In the genomic region with DNA sequence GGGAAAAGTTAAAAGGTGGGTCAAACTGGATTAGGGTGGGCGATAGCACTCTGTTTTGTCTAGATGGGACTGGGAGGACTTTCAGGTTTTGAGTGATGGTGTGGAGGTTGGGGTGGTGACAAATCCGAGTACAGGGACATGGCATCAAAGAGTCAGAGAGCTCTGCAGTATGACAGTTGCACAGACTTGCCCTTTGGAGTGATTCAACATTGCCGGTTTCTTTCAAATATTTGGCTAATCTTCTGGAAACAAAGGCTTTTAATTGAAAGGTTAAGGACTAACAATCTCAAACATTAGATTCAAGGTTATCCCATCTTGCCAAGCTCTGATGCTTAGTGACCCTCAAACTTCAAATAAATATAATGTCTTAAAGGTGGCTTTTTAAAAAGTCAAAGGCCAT, we compare ENCODE assay signal across 1 cellular context.
TF ChIP-seq lines count a peak whose summit lies in the region.

No MANE protein-coding gene starts in this region.

TF ChIP-seq in GM23338, 12 proteins besides CTCF, POLR2A, EP300 and RAD21 (continued from another document):
- TF ChIP-seq ZNF331 (CRISPR knock-in tag; IDR thresholded peaks at IDR 0.05; ENCODE audit: low read depth) (no peak), NANOG (IDR thresholded peaks at IDR 0.05; ENCODE audit: borderline replicate concordance) (no peak), EZH2 (IDR thresholded peaks at IDR 0.05; ENCODE audit: low read depth, unreplicated experiment) (no peak), ZNF114 (CRISPR knock-in tag; IDR thresholded peaks at IDR 0.05) (no peak), EZH2phosphoT487 (IDR thresholded peaks at IDR 0.05; ENCODE audit: unreplicated experiment) (no peak), JUNB (IDR thresholded peaks at IDR 0.05; ENCODE audit: unreplicated experiment) (no peak), STAT1 (IDR thresholded peaks at IDR 0.05; ENCODE audit: unreplicated experiment) (no peak), POLR2AphosphoS5 (IDR thresholded peaks at IDR 0.05; ENCODE audit: low read depth) (no peak)
- TF ChIP-seq, protein P1, sequence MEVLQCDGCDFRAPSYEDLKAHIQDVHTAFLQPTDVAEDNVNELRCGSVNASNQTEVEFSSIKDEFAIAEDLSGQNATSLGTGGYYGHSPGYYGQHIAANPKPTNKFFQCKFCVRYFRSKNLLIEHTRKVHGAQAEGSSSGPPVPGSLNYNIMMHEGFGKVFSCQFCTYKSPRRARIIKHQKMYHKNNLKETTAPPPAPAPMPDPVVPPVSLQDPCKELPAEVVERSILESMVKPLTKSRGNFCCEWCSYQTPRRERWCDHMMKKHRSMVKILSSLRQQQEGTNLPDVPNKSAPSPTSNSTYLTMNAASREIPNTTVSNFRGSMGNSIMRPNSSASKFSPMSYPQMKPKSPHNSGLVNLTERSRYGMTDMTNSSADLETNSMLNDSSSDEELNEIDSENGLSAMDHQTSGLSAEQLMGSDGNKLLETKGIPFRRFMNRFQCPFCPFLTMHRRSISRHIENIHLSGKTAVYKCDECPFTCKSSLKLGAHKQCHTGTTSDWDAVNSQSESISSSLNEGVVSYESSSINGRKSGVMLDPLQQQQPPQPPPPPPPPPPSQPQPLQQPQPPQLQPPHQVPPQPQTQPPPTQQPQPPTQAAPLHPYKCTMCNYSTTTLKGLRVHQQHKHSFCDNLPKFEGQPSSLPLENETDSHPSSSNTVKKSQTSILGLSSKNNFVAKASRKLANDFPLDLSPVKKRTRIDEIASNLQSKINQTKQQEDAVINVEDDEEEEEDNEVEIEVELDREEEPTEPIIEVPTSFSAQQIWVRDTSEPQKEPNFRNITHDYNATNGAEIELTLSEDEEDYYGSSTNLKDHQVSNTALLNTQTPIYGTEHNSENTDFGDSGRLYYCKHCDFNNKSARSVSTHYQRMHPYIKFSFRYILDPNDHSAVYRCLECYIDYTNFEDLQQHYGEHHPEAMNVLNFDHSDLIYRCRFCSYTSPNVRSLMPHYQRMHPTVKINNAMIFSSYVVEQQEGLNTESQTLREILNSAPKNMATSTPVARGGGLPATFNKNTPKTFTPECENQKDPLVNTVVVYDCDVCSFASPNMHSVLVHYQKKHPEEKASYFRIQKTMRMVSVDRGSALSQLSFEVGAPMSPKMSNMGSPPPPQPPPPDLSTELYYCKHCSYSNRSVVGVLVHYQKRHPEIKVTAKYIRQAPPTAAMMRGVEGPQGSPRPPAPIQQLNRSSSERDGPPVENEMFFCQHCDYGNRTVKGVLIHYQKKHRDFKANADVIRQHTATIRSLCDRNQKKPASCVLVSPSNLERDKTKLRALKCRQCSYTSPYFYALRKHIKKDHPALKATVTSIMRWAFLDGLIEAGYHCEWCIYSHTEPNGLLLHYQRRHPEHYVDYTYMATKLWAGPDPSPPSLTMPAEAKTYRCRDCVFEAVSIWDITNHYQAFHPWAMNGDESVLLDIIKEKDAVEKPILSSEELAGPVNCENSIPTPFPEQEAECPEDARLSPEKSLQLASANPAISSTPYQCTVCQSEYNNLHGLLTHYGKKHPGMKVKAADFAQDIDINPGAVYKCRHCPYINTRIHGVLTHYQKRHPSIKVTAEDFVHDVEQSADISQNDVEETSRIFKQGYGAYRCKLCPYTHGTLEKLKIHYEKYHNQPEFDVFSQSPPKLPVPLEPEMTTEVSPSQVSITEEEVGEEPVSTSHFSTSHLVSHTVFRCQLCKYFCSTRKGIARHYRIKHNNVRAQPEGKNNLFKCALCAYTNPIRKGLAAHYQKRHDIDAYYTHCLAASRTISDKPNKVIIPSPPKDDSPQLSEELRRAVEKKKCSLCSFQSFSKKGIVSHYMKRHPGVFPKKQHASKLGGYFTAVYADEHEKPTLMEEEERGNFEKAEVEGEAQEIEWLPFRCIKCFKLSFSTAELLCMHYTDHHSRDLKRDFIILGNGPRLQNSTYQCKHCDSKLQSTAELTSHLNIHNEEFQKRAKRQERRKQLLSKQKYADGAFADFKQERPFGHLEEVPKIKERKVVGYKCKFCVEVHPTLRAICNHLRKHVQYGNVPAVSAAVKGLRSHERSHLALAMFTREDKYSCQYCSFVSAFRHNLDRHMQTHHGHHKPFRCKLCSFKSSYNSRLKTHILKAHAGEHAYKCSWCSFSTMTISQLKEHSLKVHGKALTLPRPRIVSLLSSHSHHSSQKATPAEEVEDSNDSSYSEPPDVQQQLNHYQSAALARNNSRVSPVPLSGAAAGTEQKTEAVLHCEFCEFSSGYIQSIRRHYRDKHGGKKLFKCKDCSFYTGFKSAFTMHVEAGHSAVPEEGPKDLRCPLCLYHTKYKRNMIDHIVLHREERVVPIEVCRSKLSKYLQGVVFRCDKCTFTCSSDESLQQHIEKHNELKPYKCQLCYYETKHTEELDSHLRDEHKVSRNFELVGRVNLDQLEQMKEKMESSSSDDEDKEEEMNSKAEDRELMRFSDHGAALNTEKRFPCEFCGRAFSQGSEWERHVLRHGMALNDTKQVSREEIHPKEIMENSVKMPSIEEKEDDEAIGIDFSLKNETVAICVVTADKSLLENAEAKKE (CRISPR knock-in tag; IDR thresholded peaks at IDR 0.05) = no peak
- TF ChIP-seq, protein P2, sequence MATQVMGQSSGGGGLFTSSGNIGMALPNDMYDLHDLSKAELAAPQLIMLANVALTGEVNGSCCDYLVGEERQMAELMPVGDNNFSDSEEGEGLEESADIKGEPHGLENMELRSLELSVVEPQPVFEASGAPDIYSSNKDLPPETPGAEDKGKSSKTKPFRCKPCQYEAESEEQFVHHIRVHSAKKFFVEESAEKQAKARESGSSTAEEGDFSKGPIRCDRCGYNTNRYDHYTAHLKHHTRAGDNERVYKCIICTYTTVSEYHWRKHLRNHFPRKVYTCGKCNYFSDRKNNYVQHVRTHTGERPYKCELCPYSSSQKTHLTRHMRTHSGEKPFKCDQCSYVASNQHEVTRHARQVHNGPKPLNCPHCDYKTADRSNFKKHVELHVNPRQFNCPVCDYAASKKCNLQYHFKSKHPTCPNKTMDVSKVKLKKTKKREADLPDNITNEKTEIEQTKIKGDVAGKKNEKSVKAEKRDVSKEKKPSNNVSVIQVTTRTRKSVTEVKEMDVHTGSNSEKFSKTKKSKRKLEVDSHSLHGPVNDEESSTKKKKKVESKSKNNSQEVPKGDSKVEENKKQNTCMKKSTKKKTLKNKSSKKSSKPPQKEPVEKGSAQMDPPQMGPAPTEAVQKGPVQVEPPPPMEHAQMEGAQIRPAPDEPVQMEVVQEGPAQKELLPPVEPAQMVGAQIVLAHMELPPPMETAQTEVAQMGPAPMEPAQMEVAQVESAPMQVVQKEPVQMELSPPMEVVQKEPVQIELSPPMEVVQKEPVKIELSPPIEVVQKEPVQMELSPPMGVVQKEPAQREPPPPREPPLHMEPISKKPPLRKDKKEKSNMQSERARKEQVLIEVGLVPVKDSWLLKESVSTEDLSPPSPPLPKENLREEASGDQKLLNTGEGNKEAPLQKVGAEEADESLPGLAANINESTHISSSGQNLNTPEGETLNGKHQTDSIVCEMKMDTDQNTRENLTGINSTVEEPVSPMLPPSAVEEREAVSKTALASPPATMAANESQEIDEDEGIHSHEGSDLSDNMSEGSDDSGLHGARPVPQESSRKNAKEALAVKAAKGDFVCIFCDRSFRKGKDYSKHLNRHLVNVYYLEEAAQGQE (IDR thresholded peaks at IDR 0.05; ENCODE audit: unreplicated experiment) = no peak
- TF ChIP-seq, protein P3, sequence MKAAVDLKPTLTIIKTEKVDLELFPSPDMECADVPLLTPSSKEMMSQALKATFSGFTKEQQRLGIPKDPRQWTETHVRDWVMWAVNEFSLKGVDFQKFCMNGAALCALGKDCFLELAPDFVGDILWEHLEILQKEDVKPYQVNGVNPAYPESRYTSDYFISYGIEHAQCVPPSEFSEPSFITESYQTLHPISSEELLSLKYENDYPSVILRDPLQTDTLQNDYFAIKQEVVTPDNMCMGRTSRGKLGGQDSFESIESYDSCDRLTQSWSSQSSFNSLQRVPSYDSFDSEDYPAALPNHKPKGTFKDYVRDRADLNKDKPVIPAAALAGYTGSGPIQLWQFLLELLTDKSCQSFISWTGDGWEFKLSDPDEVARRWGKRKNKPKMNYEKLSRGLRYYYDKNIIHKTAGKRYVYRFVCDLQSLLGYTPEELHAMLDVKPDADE (IDR thresholded peaks at IDR 0.05) = no peak
